ENCODE assay signal across 9 cellular contexts in genomic region chr10:92695679-92696605, GRCh38. TPM values are rescaled to one million over a fixed set of nuclear protein-coding genes. Genes with fewer than 3 reads are reported as not detected.
DNase-seq lines count a peak whose midpoint lies in the region; ATAC-seq and TF ChIP-seq lines count a peak whose summit lies in the region.
"Had no signal": no experiment of that assay in that cellular context is flagged by ENCODE, and none has a peak within 500 bp of the region (broad histone marks: within the 10 kb centered on the region; RNA-seq: fewer than 3 reads in every experiment).

No MANE protein-coding gene starts in this region.

- no peaks in the 10 kb centered on the region for H3K9me3 Mint-ChIP-seq in activated CD4-positive, alpha-beta memory T cell treated with anti-CD3 and anti-CD28 coated beads, Interleukin-2, amount 10 ng/mL, durations not matched to agents 7 days and 5 days
- no peaks in the 10 kb centered on the region for H3K9me3 Mint-ChIP-seq in activated CD8-positive, alpha-beta T cell treated with anti-CD3 and anti-CD28 coated beads for 36 hours

- peak overlapping the region; percentile 75 for H3K27ac ChIP-seq in Panc1 (ENCODE audit: low read length)
- H3K27ac ChIP-seq: dorsolateral prefrontal cortex had no signal

- peaks cover 5% of the 10 kb centered on the region for H3K36me3 Mint-ChIP-seq in activated CD4-positive, alpha-beta memory T cell treated with anti-CD3 and anti-CD28 coated beads, Interleukin-2, amount 10 ng/mL, durations not matched to agents 7 days and 5 days (ENCODE audit: low read depth)
- H3K36me3 Mint-ChIP-seq in activated CD8-positive, alpha-beta T cell treated with anti-CD3 and anti-CD28 coated beads for 36 hours (ENCODE audit: low read depth): no peaks in the 10 kb centered on the region

- H3K4me1 Mint-ChIP-seq in activated CD4-positive, alpha-beta memory T cell treated with anti-CD3 and anti-CD28 coated beads, Interleukin-2, amount 10 ng/mL, durations not matched to agents 7 days and 5 days: peaks cover 30% of the 10 kb centered on the region
- peaks cover 31% of the 10 kb centered on the region for H3K4me1 Mint-ChIP-seq in activated CD8-positive, alpha-beta T cell treated with anti-CD3 and anti-CD28 coated beads for 36 hours (ENCODE audit: low read depth)

- CTCF ChIA-PET in Panc1 (lab: Charles Lee): no interaction called here
- CTCF ChIA-PET in activated CD4-positive, alpha-beta memory T cell treated with anti-CD3 and anti-CD28 coated beads, Interleukin-2, amount 10 ng/mL, durations not matched to agents 7 days and 5 days (lab: Charles Lee): no interaction called here
- CTCF ChIA-PET in activated CD8-positive, alpha-beta T cell treated with anti-CD3 and anti-CD28 coated beads for 36 hours (lab: Charles Lee): no interaction called here

- POLR2A ChIA-PET in Panc1 (lab: Charles Lee): no interaction called here
- POLR2A ChIA-PET in activated CD4-positive, alpha-beta memory T cell treated with anti-CD3 and anti-CD28 coated beads, Interleukin-2, amount 10 ng/mL, durations not matched to agents 7 days and 5 days (lab: Charles Lee): no interaction called here
- POLR2A ChIA-PET in activated CD8-positive, alpha-beta T cell treated with anti-CD3 and anti-CD28 coated beads for 36 hours (lab: Charles Lee): no interaction called here

- H3K4me3 ChIP-seq in Panc1 (ENCODE audit: low read depth in 2 of 2, low read length in 2 of 2) (peak overlapping the region; percentile 29 to 43), fibroblast of the aortic adventitia (ENCODE audit: low read depth, low read length) (peak overlapping the region; percentile 45)

- peaks cover 82% of the 10 kb centered on the region for H3K27me3 Mint-ChIP-seq in activated CD4-positive, alpha-beta memory T cell treated with anti-CD3 and anti-CD28 coated beads, Interleukin-2, amount 10 ng/mL, durations not matched to agents 7 days and 5 days
- peaks cover 66% of the 10 kb centered on the region for H3K27me3 Mint-ChIP-seq in activated CD8-positive, alpha-beta T cell treated with anti-CD3 and anti-CD28 coated beads for 36 hours

- no peaks in the 10 kb centered on the region for H3K27me3 ChIP-seq in Panc1 (ENCODE audit: control insufficient read depth, insufficient read depth, low read length)

- intact Hi-C loops in Panc1 (cut with micrococcal nuclease; ENCODE audit: unreplicated experiment): no loop called here
- intact Hi-C loops in activated CD8-positive, alpha-beta T cell treated with anti-CD3 and anti-CD28 coated beads for 36 hours (cut with micrococcal nuclease): loop anchor here (10.0 kb wide), 1 partner anchor 379 kb away; the partner anchor contains the start of gene CYP26A1

- no peaks in the 10 kb centered on the region for H3K9me3 ChIP-seq in Panc1 (ENCODE audit: control insufficient read depth, insufficient read depth, low read depth, low read length)

- BruUV-seq in Panc1 (replicated peaks; lab: Mats Ljungman, UMichigan): no TSS peak

- DNase-seq in AG20443 (ENCODE audit: low spot score) (peak; percentile 84), Panc1 (ENCODE audit: low read depth, low spot score) (no peak), fibroblast of the aortic adventitia (ENCODE audit: low read depth) (peak; percentile 40), omental fat pad (ENCODE audit: low spot score) (no peak)
- no peak for DNase-seq in activated CD4-positive, alpha-beta memory T cell treated with anti-CD3 and anti-CD28 coated beads, Interleukin-2, amount 10 ng/mL, durations not matched to agents 7 days and 5 days
- no peak for DNase-seq in activated CD8-positive, alpha-beta T cell treated with anti-CD3 and anti-CD28 coated beads for 36 hours
- DNase-seq: dorsolateral prefrontal cortex had no signal

- peaks cover 16% of the 10 kb centered on the region for H3K4me1 ChIP-seq in Panc1 (ENCODE audit: control insufficient read depth, insufficient read depth, low read length)

- H3K36me3 ChIP-seq in Panc1 (ENCODE audit: control insufficient read depth, insufficient read depth, low read length): peaks cover 4% of the 10 kb centered on the region; the same call in 1 of the 2 replicates

- TF ChIP-seq CTCF in Panc1 (IDR thresholded peaks at IDR 0.05) (no peak), fibroblast of the aortic adventitia (IDR thresholded peaks at IDR 0.05; ENCODE audit: insufficient read depth, low read length) (no peak), omental fat pad (IDR thresholded peaks at IDR 0.05) (no peak)
- no peak for TF ChIP-seq CTCF in activated CD8-positive, alpha-beta T cell treated with anti-CD3 and anti-CD28 coated beads for 36 hours (IDR thresholded peaks at IDR 0.05)

- H3K27ac Mint-ChIP-seq in activated CD4-positive, alpha-beta memory T cell treated with anti-CD3 and anti-CD28 coated beads, Interleukin-2, amount 10 ng/mL, durations not matched to agents 7 days and 5 days: no peak overlapping the region
- no peak overlapping the region for H3K27ac Mint-ChIP-seq in activated CD8-positive, alpha-beta T cell treated with anti-CD3 and anti-CD28 coated beads for 36 hours

- no peak overlapping the region for H3K4me3 Mint-ChIP-seq in activated CD4-positive, alpha-beta memory T cell treated with anti-CD3 and anti-CD28 coated beads, Interleukin-2, amount 10 ng/mL, durations not matched to agents 7 days and 5 days
- no peak overlapping the region for H3K4me3 Mint-ChIP-seq in activated CD8-positive, alpha-beta T cell treated with anti-CD3 and anti-CD28 coated beads for 36 hours

- in situ Hi-C loops in Panc1 (cut with HindIII; ENCODE audit: low pct_unique_long_range_greater_than_20kb, low sequenced_read_pairs): no loop called here

- ATAC-seq in Panc1 (peak; percentile 74), omental fat pad (ENCODE audit: low FRiP score) (peak; percentile 38), GM18868 (IDR thresholded peaks at IDR 0.05; ENCODE audit: unreplicated experiment) (no peak), HG03045 (IDR thresholded peaks at IDR 0.05; ENCODE audit: unreplicated experiment) (no peak)
- ATAC-seq in activated CD8-positive, alpha-beta T cell treated with anti-CD3 and anti-CD28 coated beads for 36 hours: no peak

RNA-seq across cellular contexts. Expression of gene HHEX, which starts 6.2 kb away (rescaled TPM):
- total RNA-seq in Panc1 (2021; ENCODE audit: unreplicated experiment) (10.1 TPM), fibroblast of the aortic adventitia (ENCODE audit: low replicate concordance) (0.49 and 8.6 TPM in 2 replicates), omental fat pad (10 to 100 TPM in 2 of 4 donors, 1 to 10 TPM in 2; 1.7 to 20.0 (median 10.3) TPM)
- 8.1 TPM for polyA plus RNA-seq in Panc1 (2012; ENCODE audit: insufficient read length)
- total RNA-seq in activated CD4-positive, alpha-beta memory T cell treated with anti-CD3 and anti-CD28 coated beads, Interleukin-2, amount 10 ng/mL, durations not matched to agents 7 days and 5 days: under 1 TPM; 0.13 to 0.23 TPM
- under 1 TPM; 0.34 to 0.58 TPM for total RNA-seq in activated CD8-positive, alpha-beta T cell treated with anti-CD3 and anti-CD28 coated beads for 36 hours

Comparison
In these comparisons a context has a peak if more than half of its experiments do, and no peak if none do; other contexts are left out.
1. DNase-seq: peak in AG20443 (single experiment) and fibroblast of the aortic adventitia (single experiment); none in Panc1 (single experiment), omental fat pad (single experiment), activated CD4-positive, alpha-beta memory T cell treated with anti-CD3 and anti-CD28 coated beads, Interleukin-2, amount 10 ng/mL, durations not matched to agents 7 days and 5 days (single experiment) and activated CD8-positive, alpha-beta T cell treated with anti-CD3 and anti-CD28 coated beads for 36 hours (single experiment).
2. ATAC-seq: peak in Panc1 (single experiment) and omental fat pad (single experiment); none in activated CD8-positive, alpha-beta T cell treated with anti-CD3 and anti-CD28 coated beads for 36 hours (single experiment), GM18868 (single experiment) and HG03045 (single experiment).